In genomic region chr2:1916881-1917280, GRCh38 we compare ENCODE assay signal across 8 cellular contexts.
"Had no signal": no experiment of that assay in that cellular context is flagged by ENCODE, and none has a peak within 500 bp of the region (broad histone marks: within the 10 kb centered on the region; RNA-seq: fewer than 3 reads in every experiment).

No MANE protein-coding gene starts in this region.

- H3K4me3 ChIP-seq: GM12878 had no signal

- DNase-seq: GDM1, GF-D8 had no signal

- FAIRE-seq: G401.6, GM12878, GM12891, GM12892, GM18507, GM19239 had no signal

- ATAC-seq: GM12878 had no signal
